ENCODE assay signal across 17 cellular contexts in the genomic region with DNA sequence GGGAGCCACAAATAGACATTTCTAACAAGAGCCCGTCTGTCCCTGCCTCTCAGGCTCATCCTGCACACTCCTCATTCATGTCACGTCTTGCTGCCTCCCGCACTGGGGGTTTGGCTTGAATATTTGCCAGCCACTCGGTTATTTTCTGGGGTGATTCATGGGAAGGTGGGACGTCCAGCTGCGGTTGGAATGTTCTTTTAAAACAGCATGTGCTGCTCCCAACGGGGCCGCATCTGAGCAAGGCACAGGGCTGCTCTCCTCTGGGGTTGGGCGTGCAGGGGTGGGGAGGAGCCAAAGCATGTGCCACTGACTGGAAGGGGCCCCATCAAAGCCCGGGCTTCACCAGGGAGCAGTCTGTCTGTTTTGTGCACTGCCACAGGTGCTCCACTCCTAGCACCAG. TPM values are rescaled to one million over a fixed set of nuclear protein-coding genes. Genes with fewer than 3 reads are reported as not detected.
DNase-seq lines count a peak whose midpoint lies in the region; ATAC-seq, FAIRE-seq and TF ChIP-seq lines count a peak whose summit lies in the region.
"Had no signal": no experiment of that assay in that cellular context is flagged by ENCODE, and none has a peak within 500 bp of the region (broad histone marks: within the 10 kb centered on the region; RNA-seq: fewer than 3 reads in every experiment).

No MANE protein-coding gene starts in this region.

- H3K27ac ChIP-seq in HEK293 (ENCODE audit: extremely low read depth, low read depth, low read length): no peak overlapping the region

- H3K4me1 ChIP-seq in HEK293 (ENCODE audit: control insufficient read depth, insufficient read depth, low read length): no peaks in the 10 kb centered on the region
- H3K4me1 ChIP-seq: BE2C had no signal

- DNase-seq in ACHN: peak; percentile 68
- DNase-seq in amygdala (lab: John Stamatoyannopoulos, UW): peak in 30 of 56 donors; percentile 4 to 80 (median 37)
- DNase-seq in iris pigment epithelial cell (ENCODE audit: low read depth): peak; percentile 59
- no peak for DNase-seq in NCI-H2227 treated with DMSO at 0.1 percent for 48 hours (lab: John Stamatoyannopoulos, UW)
- no peak for DNase-seq in GM12892 (ENCODE audit: insufficient read length)
- no peak for DNase-seq in AG08396 (ENCODE audit: low spot score)
- DNase-seq: activated CD4-positive, alpha-beta T cell treated with anti-CD3 and anti-CD28 coated beads, Interleukin-2, amount 10 ng/mL, durations not matched to agents 7 days and 5 days; BE2C; mucosa of descending colon; NCI-H1092; NCI-H446 treated with DMSO at 0.1 percent for 48 hours; T-helper 17 cell had no signal

- ATAC-seq in GM21367 (IDR thresholded peaks at IDR 0.05; ENCODE audit: unreplicated experiment): no peak
- ATAC-seq: mucosa of descending colon, T-helper 17 cell had no signal

- no peak for TF ChIP-seq POLR2A in GM12892 (IDR thresholded peaks at IDR 0.05; ENCODE audit: low read depth, low read length)

- FAIRE-seq in GM12892 (lab: Jason Lieb, UNC): no peak
- FAIRE-seq: endothelial cell of umbilical vein, GM18507, H1 had no signal

- TF ChIP-seq CTCF in HEK293 (tag by site-specific recombination; IDR thresholded peaks at IDR 0.05): no peak

- no peaks in the 10 kb centered on the region for H3K36me3 ChIP-seq in HEK293 (ENCODE audit: control insufficient read depth in 2 of 2, insufficient read depth in 1 of 2, low read length in 2 of 2)
- H3K36me3 ChIP-seq: BE2C had no signal

- CTCF ChIA-PET in HEK293 (lab: Yijun Ruan, JAX): interaction anchor here (1.4 kb wide), 1 partner anchor 15 kb away, joined by 5 read pairs; no protein-coding TSS in a partner anchor

- no peak overlapping the region for H3K4me3 ChIP-seq in HEK293 (ENCODE audit: low read depth, low read length)
- H3K4me3 ChIP-seq: mucosa of descending colon had no signal

- in situ Hi-C loops in ACHN (cut with HindIII; ENCODE audit: low pct_ligation_motif_present, low pct_unique_long_range_greater_than_20kb, low sequenced_read_pairs): no loop called here

- POLR2A ChIA-PET in HEK293 (lab: Yijun Ruan, JAX): no interaction called here

- no peaks in the 10 kb centered on the region for H3K9me3 ChIP-seq in HEK293 (ENCODE audit: control insufficient read depth, insufficient read depth, low read depth, low read length)
- H3K9me3 ChIP-seq: BE2C, mucosa of descending colon had no signal

TF ChIP-seq in HEK293, 187 proteins besides CTCF, POLR2A, EP300 and RAD21:
- TF ChIP-seq, protein P1, sequence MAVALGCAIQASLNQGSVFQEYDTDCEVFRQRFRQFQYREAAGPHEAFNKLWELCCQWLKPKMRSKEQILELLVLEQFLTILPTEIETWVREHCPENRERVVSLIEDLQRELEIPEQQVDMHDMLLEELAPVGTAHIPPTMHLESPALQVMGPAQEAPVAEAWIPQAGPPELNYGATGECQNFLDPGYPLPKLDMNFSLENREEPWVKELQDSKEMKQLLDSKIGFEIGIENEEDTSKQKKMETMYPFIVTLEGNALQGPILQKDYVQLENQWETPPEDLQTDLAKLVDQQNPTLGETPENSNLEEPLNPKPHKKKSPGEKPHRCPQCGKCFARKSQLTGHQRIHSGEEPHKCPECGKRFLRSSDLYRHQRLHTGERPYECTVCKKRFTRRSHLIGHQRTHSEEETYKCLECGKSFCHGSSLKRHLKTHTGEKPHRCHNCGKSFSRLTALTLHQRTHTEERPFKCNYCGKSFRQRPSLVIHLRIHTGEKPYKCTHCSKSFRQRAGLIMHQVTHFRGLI (tag by site-specific recombination; IDR thresholded peaks at IDR 0.05): peak; percentile 82
- TF ChIP-seq ZNF23 (tag by site-specific recombination; IDR thresholded peaks at IDR 0.05; ENCODE audit: borderline replicate concordance) (no peak), ZIC2 (tag by site-specific recombination; IDR thresholded peaks at IDR 0.05) (peak; percentile 70), GLIS1 (tag by site-specific recombination; IDR thresholded peaks at IDR 0.05) (0 out of 2 replicates have a peak, but pooled peaks have one; percentile 15), SCRT2 (tag by site-specific recombination; IDR thresholded peaks at IDR 0.05) (peak; percentile 35; the same call in 1 of the 2 replicates)
- TF ChIP-seq, protein P2, sequence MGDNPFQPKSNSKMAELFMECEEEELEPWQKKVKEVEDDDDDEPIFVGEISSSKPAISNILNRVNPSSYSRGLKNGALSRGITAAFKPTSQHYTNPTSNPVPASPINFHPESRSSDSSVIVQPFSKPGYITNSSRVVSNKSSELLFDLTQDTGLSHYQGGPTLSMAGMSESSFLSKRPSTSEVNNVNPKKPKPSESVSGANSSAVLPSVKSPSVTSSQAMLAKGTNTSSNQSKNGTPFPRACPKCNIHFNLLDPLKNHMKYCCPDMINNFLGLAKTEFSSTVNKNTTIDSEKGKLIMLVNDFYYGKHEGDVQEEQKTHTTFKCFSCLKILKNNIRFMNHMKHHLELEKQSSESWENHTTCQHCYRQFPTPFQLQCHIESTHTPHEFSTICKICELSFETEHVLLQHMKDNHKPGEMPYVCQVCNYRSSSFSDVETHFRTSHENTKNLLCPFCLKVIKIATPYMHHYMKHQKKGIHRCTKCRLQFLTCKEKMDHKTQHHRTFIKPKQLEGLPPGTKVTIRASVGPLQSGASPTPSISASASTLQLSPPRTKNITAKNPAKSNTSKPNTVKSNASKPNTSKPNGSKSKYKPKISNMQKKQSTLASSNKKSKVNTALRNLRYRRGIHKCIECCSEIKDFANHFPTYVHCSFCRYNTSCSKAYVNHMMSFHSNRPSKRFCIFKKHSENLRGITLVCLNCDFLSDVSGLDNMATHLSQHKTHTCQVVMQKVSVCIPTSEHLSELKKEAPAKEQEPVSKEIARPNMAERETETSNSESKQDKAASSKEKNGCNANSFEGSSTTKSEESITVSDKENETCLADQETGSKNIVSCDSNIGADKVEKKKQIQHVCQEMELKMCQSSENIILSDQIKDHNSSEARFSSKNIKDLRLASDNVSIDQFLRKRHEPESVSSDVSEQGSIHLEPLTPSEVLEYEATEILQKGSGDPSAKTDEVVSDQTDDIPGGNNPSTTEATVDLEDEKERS (tag by site-specific recombination; IDR thresholded peaks at IDR 0.05): no peak

RNA-seq across cellular contexts. Expression of a gene that starts 25.9 kb away (rescaled TPM):
- polyA plus RNA-seq in GM12892 (2012; ENCODE audit: missing spikeins): not detected

Comparison
In these comparisons a context has a peak if more than half of its experiments do, and no peak if none do; other contexts are left out.
1. DNase-seq: peak in ACHN (single experiment), amygdala (30 of 56) and iris pigment epithelial cell (single experiment); none in NCI-H2227 treated with DMSO at 0.1 percent for 48 hours (single experiment), GM12892 (single experiment) and AG08396 (single experiment).